34 cellular contexts compared by ENCODE assay signal in the genomic region with DNA sequence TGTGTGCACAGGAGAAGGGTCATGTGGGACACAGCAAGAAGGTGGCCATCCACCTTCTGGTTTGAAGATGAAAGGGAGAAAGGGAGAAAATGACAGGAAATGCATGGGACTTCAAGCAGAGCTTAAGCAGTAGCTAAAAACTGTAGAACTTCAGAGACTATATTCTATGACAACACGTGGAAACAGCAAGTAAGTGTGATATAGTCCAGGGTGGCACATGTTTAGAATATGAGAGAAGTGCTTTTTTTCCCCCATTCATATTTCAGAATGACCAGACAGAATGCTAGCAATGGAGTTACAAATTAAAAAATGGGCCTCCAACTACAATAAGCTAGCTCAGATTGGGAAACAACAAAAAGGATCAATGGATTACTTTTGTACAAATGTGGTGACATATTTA.
"Had no signal": no experiment of that assay in that cellular context is flagged by ENCODE, and none has a peak within 500 bp of the region (broad histone marks: within the 10 kb centered on the region; RNA-seq: fewer than 3 reads in every experiment).

No MANE protein-coding gene starts in this region.

- H3K4me1 ChIP-seq: adrenal gland, ascending aorta, body of pancreas, breast epithelium had no signal

- FAIRE-seq: astrocyte, bronchial epithelial cell had no signal

- H3K36me3 ChIP-seq: adrenal gland, ascending aorta, brain microvascular endothelial cell, breast epithelium, cardiac muscle cell had no signal

- H3K4me3 ChIP-seq: adrenal gland, ascending aorta, body of pancreas, breast epithelium, cardiac muscle cell had no signal

- H3K9me3 ChIP-seq: adrenal gland, ascending aorta, body of pancreas had no signal

- H3K27me3 ChIP-seq: adrenal gland, ascending aorta, body of pancreas, brain microvascular endothelial cell, breast epithelium, cardiac muscle cell had no signal

- ATAC-seq: activated naive CD4-positive, alpha-beta T cell treated with anti-CD3 and anti-CD28 coated beads, Interleukin-2, amount 50 U/mL, for 72 hours; activated naive CD8-positive, alpha-beta T cell treated with anti-CD3 and anti-CD28 coated beads, Interleukin-2, amount 50 U/mL, for 24 hours; activated T-cell treated with anti-CD3 and anti-CD28 coated beads, Interleukin-2, amount 50 U/mL, for 4 hours; activated T-cell treated with anti-CD3 and anti-CD28 coated beads, Interleukin-2, amount 50 U/mL, for 72 hours; activated T-helper 17 cell treated with anti-CD3 and anti-CD28 coated beads, Interleukin-2, amount 50 U/mL, for 72 hours; body of pancreas had no signal

- H3K27ac ChIP-seq: adrenal gland, ascending aorta, body of pancreas, brain microvascular endothelial cell, breast epithelium, cardiac muscle cell had no signal

- DNase-seq: activated effector memory CD4-positive, alpha-beta T cell treated with anti-CD3 and anti-CD28 coated beads, Interleukin-2, amount 50 U/mL, for 16 hours; activated effector memory CD4-positive, alpha-beta T cell treated with Interleukin-2 at 50 U/mL for 16 hours; activated gamma-delta T cell; activated gamma-delta T cell treated with Interleukin-2 at 50 U/mL for 16 hours; activated naive CD4-positive, alpha-beta T cell; activated naive CD4-positive, alpha-beta T cell treated with anti-CD3 and anti-CD28 coated beads for 36 hours; activated naive CD4-positive, alpha-beta T cell treated with anti-CD3 and anti-CD28 coated beads, Interleukin-2, amount 10 ng/mL, durations not matched to agents 7 days and 5 days; activated naive CD4-positive, alpha-beta T cell treated with anti-CD3 and anti-CD28 coated beads, Interleukin-2, amount 50 U/mL, for 16 hours; activated naive CD4-positive, alpha-beta T cell treated with Interleukin-2 at 50 U/mL for 16 hours; activated naive CD8-positive, alpha-beta T cell treated with anti-CD3 and anti-CD28 coated beads for 36 hours; activated naive CD8-positive, alpha-beta T cell treated with anti-CD3 and anti-CD28 coated beads, Interleukin-2, amount 10 ng/mL, durations not matched to agents 7 days and 5 days; activated naive CD8-positive, alpha-beta T cell treated with anti-CD3 and anti-CD28 coated beads, Interleukin-2, amount 50 U/mL, for 24 hours; activated T-cell treated with anti-CD3 and anti-CD28 coated beads, Interleukin-2, amount 50 U/mL, for 1 hour; activated T-cell treated with anti-CD3 and anti-CD28 coated beads, Interleukin-2, amount 50 U/mL, for 24 hours; activated T-cell treated with anti-CD3 and anti-CD28 coated beads, Interleukin-2, amount 50 U/mL, for 4 hours; activated T-cell treated with anti-CD3 and anti-CD28 coated beads, Interleukin-2, amount 50 U/mL, for 48 hours; activated T-cell treated with anti-CD3 and anti-CD28 coated beads, Interleukin-2, amount 50 U/mL, for 72 hours; adrenal gland; amniotic stem cell; amygdala; anterior cingulate cortex; aorta; body of pancreas; brain microvascular endothelial cell; caudate nucleus; central memory CD4-positive, alpha-beta T cell; cerebellar nuclear complex had no signal
